15 cellular contexts compared by ENCODE assay signal in the genomic region with DNA sequence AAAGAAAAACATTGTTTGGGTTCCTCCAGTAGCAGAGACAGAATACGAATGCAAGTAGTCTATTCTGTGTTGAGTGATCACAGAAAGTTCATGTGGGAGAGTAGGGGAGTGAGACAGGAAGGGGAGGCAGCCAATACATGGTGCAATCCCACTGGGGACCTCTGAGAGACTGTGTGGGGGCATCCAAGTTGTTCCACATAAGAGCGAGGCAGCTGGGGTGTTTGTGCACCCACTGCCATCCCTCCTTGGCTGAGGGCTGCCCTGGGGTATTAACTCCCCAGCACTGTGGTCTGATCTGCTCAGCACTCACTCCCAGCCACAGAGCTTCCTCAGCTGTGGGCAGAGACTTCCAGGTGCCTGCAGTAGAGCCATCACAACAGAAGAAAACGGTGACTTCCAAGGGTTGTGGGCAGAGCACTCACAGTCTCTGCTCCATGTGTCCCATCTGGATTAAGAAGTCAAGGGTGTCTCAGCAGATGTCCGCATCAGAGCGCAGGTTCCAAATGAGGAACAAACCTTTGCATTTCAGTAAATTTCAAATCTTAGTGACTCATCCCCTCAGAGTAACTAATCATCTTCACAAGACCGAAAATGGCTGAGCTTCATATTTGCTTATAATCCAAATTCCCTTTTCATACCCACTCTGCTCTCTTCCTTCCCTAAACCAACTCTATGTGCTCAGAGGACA.
DNase-seq lines count a peak whose midpoint lies in the region; ATAC-seq and TF ChIP-seq lines count a peak whose summit lies in the region.
"Had no signal": no experiment of that assay in that cellular context is flagged by ENCODE, and none has a peak within 500 bp of the region (broad histone marks: within the 10 kb centered on the region; RNA-seq: fewer than 3 reads in every experiment).

No MANE protein-coding gene starts in this region.

- POLR2A ChIA-PET in activated CD8-positive, alpha-beta T cell treated with anti-CD3 and anti-CD28 coated beads, Interleukin-2, amount 10 ng/mL, durations not matched to agents 7 days and 5 days (lab: Charles Lee): no interaction called here

- H3K36me3 Mint-ChIP-seq in nephron (ENCODE audit: low read depth): peaks cover 10% of the 10 kb centered on the region
- no peaks in the 10 kb centered on the region for H3K36me3 Mint-ChIP-seq in activated CD8-positive, alpha-beta T cell treated with anti-CD3 and anti-CD28 coated beads, Interleukin-2, amount 10 ng/mL, durations not matched to agents 7 days and 5 days (ENCODE audit: low read depth)

- H3K36me3 ChIP-seq in OCI-LY3 (replicated peaks; ENCODE audit: low read depth, low read length) (no peaks in the 10 kb centered on the region), esophagus (ENCODE audit: control insufficient read depth in 2 of 2, insufficient read depth in 2 of 2, low read length in 1 of 2) (no peaks in the 10 kb centered on the region)
- H3K36me3 ChIP-seq: BE2C had no signal

- peaks cover 38% of the 10 kb centered on the region for H3K4me1 Mint-ChIP-seq in nephron
- no peaks in the 10 kb centered on the region for H3K4me1 Mint-ChIP-seq in activated CD8-positive, alpha-beta T cell treated with anti-CD3 and anti-CD28 coated beads, Interleukin-2, amount 10 ng/mL, durations not matched to agents 7 days and 5 days (ENCODE audit: low read depth)
- H3K4me1 Mint-ChIP-seq: stimulated activated naive CD8-positive, alpha-beta T cell treated with anti-CD3 and anti-CD28 coated beads, Interleukin-15, amount 100 ng/mL, for 72 hours had no signal

- CTCF ChIA-PET in activated CD8-positive, alpha-beta T cell treated with anti-CD3 and anti-CD28 coated beads, Interleukin-2, amount 10 ng/mL, durations not matched to agents 7 days and 5 days (lab: Charles Lee): no interaction called here

- H3K9ac ChIP-seq in OCI-LY3 (ENCODE audit: low read length): peak overlapping the region; percentile 63

- no peak overlapping the region for H3K4me3 Mint-ChIP-seq in nephron
- H3K4me3 Mint-ChIP-seq in activated CD8-positive, alpha-beta T cell treated with anti-CD3 and anti-CD28 coated beads, Interleukin-2, amount 10 ng/mL, durations not matched to agents 7 days and 5 days: no peak overlapping the region
- H3K4me3 Mint-ChIP-seq: stimulated activated naive CD8-positive, alpha-beta T cell treated with anti-CD3 and anti-CD28 coated beads, Interleukin-15, amount 100 ng/mL, for 72 hours; T-helper 1 cell treated with Interleukin-12 subunit alpha and Interleukin-12 subunit beta and Interleukin-4 antibody, amounts not matched to agents 30 μg/mL and 1 μg/mL, for 36 hours had no signal

- H3K79me2 ChIP-seq in OCI-LY3 (ENCODE audit: low read length): no peaks in the 10 kb centered on the region

- H3K27ac Mint-ChIP-seq in nephron: peak overlapping the region; percentile 13 to 77 (median 65)
- no peak overlapping the region for H3K27ac Mint-ChIP-seq in activated CD8-positive, alpha-beta T cell treated with anti-CD3 and anti-CD28 coated beads, Interleukin-2, amount 10 ng/mL, durations not matched to agents 7 days and 5 days
- H3K27ac Mint-ChIP-seq: T-helper 1 cell treated with Interleukin-12 subunit alpha and Interleukin-12 subunit beta and Interleukin-4 antibody, amounts not matched to agents 30 μg/mL and 1 μg/mL, for 36 hours had no signal

- H2AFZ ChIP-seq in OCI-LY3 (ENCODE audit: low read depth, low read length): no peak overlapping the region

- H3K27me3 Mint-ChIP-seq in nephron (ENCODE audit: low read depth): no peaks in the 10 kb centered on the region
- H3K27me3 Mint-ChIP-seq in activated CD8-positive, alpha-beta T cell treated with anti-CD3 and anti-CD28 coated beads, Interleukin-2, amount 10 ng/mL, durations not matched to agents 7 days and 5 days (ENCODE audit: low read depth): peaks cover 5% of the 10 kb centered on the region

- peak; percentile 45 for DNase-seq in GDM1 (lab: John Stamatoyannopoulos, UW)
- DNase-seq in NCI-H2029 treated with DMSO at 0.1 percent for 48 hours (lab: John Stamatoyannopoulos, UW): no peak
- DNase-seq in activated CD8-positive, alpha-beta T cell treated with anti-CD3 and anti-CD28 coated beads, Interleukin-2, amount 10 ng/mL, durations not matched to agents 7 days and 5 days: no peak
- DNase-seq in hepatic stellate cell (ENCODE audit: low spot score): no peak
- DNase-seq: activated T-cell treated with anti-CD3 and anti-CD28 coated beads, Interleukin-2, amount 50 U/mL, for 48 hours; BE2C; islet precursor cell; NCI-H1694; small intestine; stimulated activated naive CD8-positive, alpha-beta T cell treated with anti-CD3 and anti-CD28 coated beads, Interleukin-15, amount 100 ng/mL, for 72 hours had no signal

- ATAC-seq in activated CD8-positive, alpha-beta T cell treated with anti-CD3 and anti-CD28 coated beads, Interleukin-2, amount 10 ng/mL, durations not matched to agents 7 days and 5 days: no peak
- ATAC-seq in GM19455 (IDR thresholded peaks at IDR 0.05; ENCODE audit: unreplicated experiment): no peak
- ATAC-seq: stimulated activated naive CD8-positive, alpha-beta T cell treated with anti-CD3 and anti-CD28 coated beads, Interleukin-15, amount 100 ng/mL, for 72 hours had no signal

- peak overlapping the region; percentile 78 for H3K4me2 ChIP-seq in OCI-LY3 (ENCODE audit: low read length)

- H3K4me1 ChIP-seq in OCI-LY3 (ENCODE audit: low read length) (peaks cover 59% of the 10 kb centered on the region), esophagus (ENCODE audit: control insufficient read depth in 2 of 2, insufficient read depth in 2 of 2, low read length in 1 of 2) (peaks cover 4 to 5% of the 10 kb centered on the region in 2 donors)
- H3K4me1 ChIP-seq: BE2C had no signal

- H3K27me3 ChIP-seq in OCI-LY3 (ENCODE audit: low read depth, low read length) (no peaks in the 10 kb centered on the region), esophagus (ENCODE audit: control insufficient read depth in 1 of 2, insufficient read depth in 2 of 2, low read length in 2 of 2) (no peaks in the 10 kb centered on the region)

- no peaks in the 10 kb centered on the region for H3K9me3 ChIP-seq in OCI-LY3 (ENCODE audit: insufficient read depth, low read length)
- H3K9me3 ChIP-seq in esophagus (ENCODE audit: control insufficient read depth in 2 of 2, insufficient read depth in 1 of 2, low read depth in 1 of 2, low read length in 1 of 2): no peaks in the 10 kb centered on the region
- H3K9me3 ChIP-seq: BE2C had no signal

- TF ChIP-seq CTCF in OCI-LY3 (IDR thresholded peaks at IDR 0.05; ENCODE audit: low read depth, low read length) (no peak), nephron (IDR thresholded peaks at IDR 0.05; ENCODE audit: unreplicated experiment in 3 of 3) (no peak)

- 70 to 82% methylated on average over 6 of the region's 6 CpGs for WGBS in esophagus, 2 donors

- H3K27ac ChIP-seq in OCI-LY3 (ENCODE audit: low read length) (peak overlapping the region; percentile 88), esophagus (ENCODE audit: low read depth in 2 of 2, low read length in 1 of 2) (peak overlapping the region; percentile 42 to 52)

- H3K4me3 ChIP-seq in OCI-LY3 (ENCODE audit: low read length): peak overlapping the region; percentile 51
- no peak overlapping the region for H3K4me3 ChIP-seq in esophagus (ENCODE audit: low read depth in 1 of 2, low read length in 2 of 2)

- H3K9me3 Mint-ChIP-seq in nephron: no peaks in the 10 kb centered on the region
- no peaks in the 10 kb centered on the region for H3K9me3 Mint-ChIP-seq in activated CD8-positive, alpha-beta T cell treated with anti-CD3 and anti-CD28 coated beads, Interleukin-2, amount 10 ng/mL, durations not matched to agents 7 days and 5 days (ENCODE audit: insufficient read depth)
- H3K9me3 Mint-ChIP-seq: stimulated activated naive CD8-positive, alpha-beta T cell treated with anti-CD3 and anti-CD28 coated beads, Interleukin-15, amount 100 ng/mL, for 72 hours; T-helper 1 cell treated with Interleukin-12 subunit alpha and Interleukin-12 subunit beta and Interleukin-4 antibody, amounts not matched to agents 30 μg/mL and 1 μg/mL, for 36 hours had no signal

- no peaks in the 10 kb centered on the region for H4K20me1 ChIP-seq in OCI-LY3 (ENCODE audit: insufficient read depth, low read length)
